Comparison of ENCODE assay signal across 3 cellular contexts in genomic region chrX:151746502-151746901, GRCh38.
TF ChIP-seq lines count a peak whose summit lies in the region.

No MANE protein-coding gene starts in this region.

TF ChIP-seq in A549, 52 proteins besides CTCF, POLR2A, EP300 and RAD21:
- TF ChIP-seq MAFK (IDR thresholded peaks at IDR 0.05; ENCODE audit: partially characterized antibody) (peak; percentile 78), NFE2L2 (conservative IDR thresholded peaks at IDR 0.05; ENCODE audit: low read length) (peak; percentile 62), MAZ (IDR thresholded peaks at IDR 0.05; ENCODE audit: borderline replicate concordance, low read depth, low read length) (no peak)

TF ChIP-seq in IMR-90, 13 proteins besides CTCF, POLR2A, EP300 and RAD21:
- TF ChIP-seq ELK1 (IDR thresholded peaks at IDR 0.05; ENCODE audit: borderline replicate concordance, low read depth, low read length): no peak
- TF ChIP-seq CHD1 (IDR thresholded peaks at IDR 0.05; ENCODE audit: low read depth, low read length): no peak
- TF ChIP-seq MXI1 (IDR thresholded peaks at IDR 0.05; ENCODE audit: borderline replicate concordance, low read depth, low read length): no peak
- no peak for TF ChIP-seq CEBPB (IDR thresholded peaks at IDR 0.05; ENCODE audit: low read depth, low read length)
- no peak for TF ChIP-seq FOS (IDR thresholded peaks at IDR 0.05; ENCODE audit: low read depth, low read length)
- peak; percentile 61 for TF ChIP-seq NFE2L2 (IDR thresholded peaks at IDR 0.05; ENCODE audit: low read depth, low read length)
- no peak for TF ChIP-seq SMC3 (IDR thresholded peaks at IDR 0.05; ENCODE audit: low read depth, low read length)
- no peak for TF ChIP-seq MAZ (IDR thresholded peaks at IDR 0.05; ENCODE audit: borderline replicate concordance, low read depth, low read length)
- TF ChIP-seq RFX5 (IDR thresholded peaks at IDR 0.05; ENCODE audit: low read depth, low read length): no peak
- TF ChIP-seq BHLHE40 (IDR thresholded peaks at IDR 0.05; ENCODE audit: low read depth, low read length): no peak
- TF ChIP-seq MAFK (IDR thresholded peaks at IDR 0.05; ENCODE audit: low read depth, low read length): 0 out of 2 replicates have a peak, but pooled peaks have one; percentile 17
- no peak for TF ChIP-seq RCOR1 (IDR thresholded peaks at IDR 0.05; ENCODE audit: insufficient replicate concordance, low read length)
- TF ChIP-seq USF2 (IDR thresholded peaks at IDR 0.05; ENCODE audit: low read depth, low read length): no peak

TF ChIP-seq in K562, 482 proteins besides CTCF, POLR2A, EP300 and RAD21:
- TF ChIP-seq MAFG (tag; conservative IDR thresholded peaks at IDR 0.05): peak; percentile 65
- peak; percentile 13; the same call in 1 of the 2 replicates for TF ChIP-seq MAFF (IDR thresholded peaks at IDR 0.05; ENCODE audit: low read length)
- peak; percentile 57 for TF ChIP-seq ZNF316 (IDR thresholded peaks at IDR 0.05)
- TF ChIP-seq CBFA2T2 (conservative IDR thresholded peaks at IDR 0.05): no peak
